In the genomic region with DNA sequence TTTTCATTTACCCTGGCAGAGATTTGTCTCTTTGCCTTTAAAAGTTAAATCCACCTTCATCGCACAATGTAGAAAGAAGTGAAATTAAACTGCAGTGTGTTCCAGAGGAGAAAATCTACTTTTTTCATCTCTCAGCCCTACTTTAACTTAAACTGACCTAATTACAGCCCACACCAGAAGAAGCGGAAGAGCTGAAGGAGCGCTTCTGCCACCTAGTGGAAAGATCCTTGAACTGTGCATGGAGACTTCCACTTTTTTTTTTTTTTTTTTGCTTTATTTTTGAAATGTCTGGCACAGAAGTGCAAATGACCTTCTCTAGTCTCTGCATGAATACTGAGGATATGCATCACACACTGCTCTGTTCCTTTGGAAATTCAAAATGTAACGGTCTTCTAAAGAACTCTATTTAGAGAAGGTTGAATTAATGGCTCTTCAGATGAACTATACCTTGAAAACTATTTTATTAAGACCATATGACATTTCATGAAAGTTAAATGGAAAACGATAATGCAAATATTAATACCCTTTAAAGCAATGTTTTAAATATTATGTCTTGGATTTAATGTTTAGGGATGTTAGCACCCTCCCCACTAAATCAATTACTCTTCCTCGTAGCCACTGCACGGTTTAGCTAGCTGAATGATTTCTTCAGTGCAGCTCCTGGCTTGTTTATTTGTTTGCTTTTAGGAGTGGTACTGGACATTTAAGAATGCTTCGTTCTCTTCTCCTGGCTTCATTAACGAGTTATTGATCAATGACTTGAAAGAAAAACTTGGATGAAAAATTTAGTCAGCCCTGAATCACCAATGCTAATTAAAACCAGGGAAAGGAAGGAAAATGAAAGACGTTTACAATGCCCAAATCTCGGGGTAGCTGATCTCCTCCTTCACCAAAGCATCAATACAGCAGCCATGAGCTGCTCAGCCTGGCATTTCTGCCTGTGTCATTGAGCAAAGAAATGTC, we compare ENCODE assay signal across 8 cellular contexts.
A peak's percentile ranks its signal among the peaks of the same experiment; 100 is the strongest.
DNase-seq lines count a peak whose midpoint lies in the region; ATAC-seq and TF ChIP-seq lines count a peak whose summit lies in the region.

No MANE protein-coding gene starts in this region.

- H3K4me1 ChIP-seq in Peyer's patch (peaks cover 0 to 7% (median 2%) of the 10 kb centered on the region in 4 donors), tibial nerve (peaks cover 0 to 16% (median 9%) of the 10 kb centered on the region in 4 donors)

- H3K27me3 ChIP-seq in Peyer's patch (no peaks in the 10 kb centered on the region), tibial nerve (no peaks in the 10 kb centered on the region)

- TF ChIP-seq CTCF in Peyer's patch (IDR thresholded peaks at IDR 0.05) (peak; percentile 66 to 82 (median 77)), fibroblast of villous mesenchyme (IDR thresholded peaks at IDR 0.05; ENCODE audit: insufficient read depth, low read depth, low read length) (peak; percentile 85), tibial nerve (IDR thresholded peaks at IDR 0.05) (peak; percentile 79 to 92 (median 84))

- peak in 1 of 2 donors; percentile 57 for TF ChIP-seq EP300 in tibial nerve (IDR thresholded peaks at IDR 0.05)

- 15 to 20% methylated on average over 11 of the region's 11 CpGs for WGBS in tibial nerve, 2 donors

- ATAC-seq in GM21786 (IDR thresholded peaks at IDR 0.05; ENCODE audit: unreplicated experiment): peak; percentile 93

- DNase-seq in EL: peak; percentile 90
- peak; percentile 73 for DNase-seq in Jurkat, Clone E6-1 (ENCODE audit: low read depth, low spot score)
- DNase-seq in Peyer's patch: peak in 2 of 3 donors; percentile 44 to 77
- peak; percentile 35 for DNase-seq in activated T-helper 1 cell treated with Interleukin-2 at 50 U/mL for 16 hours (ENCODE audit: low read depth)
- DNase-seq in fibroblast of villous mesenchyme (ENCODE audit: low read depth): peak; percentile 89
- peak; percentile 12 for DNase-seq in occipital lobe (lab: John Stamatoyannopoulos, UW)
- peak; percentile 38 to 77 for DNase-seq in tibial nerve (ENCODE audit: low spot score in 2 of 2)

- no peaks in the 10 kb centered on the region for H3K9me3 ChIP-seq in Peyer's patch
- no peaks in the 10 kb centered on the region for H3K9me3 ChIP-seq in tibial nerve

- TF ChIP-seq POLR2A in Peyer's patch (IDR thresholded peaks at IDR 0.05) (no peak), tibial nerve (IDR thresholded peaks at IDR 0.05) (no peak)

- H3K27ac ChIP-seq in Peyer's patch (no peak overlapping the region), tibial nerve (peak overlapping the region; percentile 28 to 90 (median 76))

- H3K36me3 ChIP-seq in Peyer's patch (no peaks in the 10 kb centered on the region), tibial nerve (no peaks in the 10 kb centered on the region)

- peak overlapping the region; percentile 7; the same call in 1 of the 2 replicates for H3K4me3 ChIP-seq in Jurkat, Clone E6-1 (ENCODE audit: low read length)
- H3K4me3 ChIP-seq in Peyer's patch (peak overlapping the region; percentile 14 to 31 (median 18)), fibroblast of villous mesenchyme (ENCODE audit: low read depth, low read length) (no peak overlapping the region), tibial nerve (peak overlapping the region; percentile 4 to 45 (median 30))

Comparison
In these comparisons a context has a peak if more than half of its experiments do, and no peak if none do; other contexts are left out.
1. DNase-seq: peak in every context shown above with its lines; median percentile 90 in EL; 89 in fibroblast of villous mesenchyme; 73 in Jurkat, Clone E6-1; 60 in Peyer's patch; 58 in tibial nerve; 35 in activated T-helper 1 cell treated with Interleukin-2 at 50 U/mL for 16 hours; 12 in occipital lobe.
2. H3K27ac ChIP-seq: peak in tibial nerve (4 of 4); none in Peyer's patch (0 of 4).
3. Peak in every context shown above with its lines, with median percentiles within 50 percentile points of each other: CTCF ChIP-seq.